23 cellular contexts compared by ENCODE assay signal in genomic region chr1:80249699-80250098, GRCh38.
"Had no signal": no experiment of that assay in that cellular context is flagged by ENCODE, and none has a peak within 500 bp of the region (broad histone marks: within the 10 kb centered on the region; RNA-seq: fewer than 3 reads in every experiment).

No MANE protein-coding gene starts in this region.

- H3K4me1 Mint-ChIP-seq: IgD-negative memory B cell, T-cell had no signal

- DNase-seq: KBM-7, MG63, NCI-H1092, NCI-H1105 treated with DMSO at 0.1 percent for 48 hours, NCI-H1417 treated with DMSO at 0.1 percent for 48 hours, NCI-H146, NCI-H1694 treated with DMSO at 0.1 percent for 48 hours, NCI-H1930, NCI-H2081, NCI-H2107, NCI-H2227 treated with DMSO at 0.1 percent for 48 hours, NCI-H510A, NCI-H524 treated with DMSO at 0.1 percent for 48 hours, NCI-H69, NCI-H774, SHP77, SK-N-SH, SW 1271, T-cell had no signal

- H3K4me2 ChIP-seq: SK-N-SH had no signal

- H3K27ac ChIP-seq: HL-60, RWPE1 had no signal

- H3K4me3 Mint-ChIP-seq: IgD-negative memory B cell, T-cell had no signal

- H3K27me3 Mint-ChIP-seq: IgD-negative memory B cell, T-cell had no signal

- H3K4me3 ChIP-seq: MG63 had no signal

- ATAC-seq: Panc1, T-cell had no signal

- H3K9me3 ChIP-seq: MG63, SK-N-SH had no signal

- H3K27ac Mint-ChIP-seq: IgD-negative memory B cell, T-cell had no signal

- H3K9me2 ChIP-seq: SK-N-SH had no signal

- H3K36me3 ChIP-seq: MG63 had no signal

- H3K27me3 ChIP-seq: MG63 had no signal

- H3K9ac ChIP-seq: SK-N-SH had no signal

- H3K36me3 Mint-ChIP-seq: T-cell had no signal
